1 cellular context compared by ENCODE assay signal in genomic region chr12:79673334-79673733, GRCh38.
TF ChIP-seq lines count a peak whose summit lies in the region.

No MANE protein-coding gene starts in this region.

TF ChIP-seq in GM23338, 12 proteins besides CTCF, POLR2A, EP300 and RAD21 (continued from another document):
- TF ChIP-seq ZNF462 (CRISPR knock-in tag; IDR thresholded peaks at IDR 0.05) (no peak), ETS1 (IDR thresholded peaks at IDR 0.05) (no peak), JUNB (IDR thresholded peaks at IDR 0.05; ENCODE audit: unreplicated experiment) (no peak), EZH2 (IDR thresholded peaks at IDR 0.05; ENCODE audit: low read depth, unreplicated experiment) (no peak)
